ENCODE assay signal across 21 cellular contexts in the genomic region with DNA sequence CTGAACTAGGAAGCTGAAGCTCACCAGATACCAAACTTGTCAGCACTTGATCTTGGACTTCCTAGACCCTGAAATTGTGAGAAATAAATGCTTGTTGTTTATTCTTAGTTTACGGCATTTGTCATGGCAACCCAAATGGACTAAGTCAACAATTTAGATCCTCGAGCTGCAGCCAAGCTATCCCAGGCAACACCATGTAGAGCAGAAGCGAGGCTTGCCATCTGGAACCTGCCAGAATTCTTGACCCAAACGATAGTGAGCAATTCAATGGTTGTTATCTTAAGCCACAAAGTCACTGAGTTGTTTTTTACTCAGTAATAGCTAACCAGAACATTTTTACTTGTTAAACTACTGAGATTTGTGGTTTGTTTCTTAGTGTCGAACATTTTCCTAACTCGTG.
"Had no signal": no experiment of that assay in that cellular context is flagged by ENCODE, and none has a peak within 500 bp of the region (broad histone marks: within the 10 kb centered on the region; RNA-seq: fewer than 3 reads in every experiment).

No MANE protein-coding gene starts in this region.

- H3K27ac Mint-ChIP-seq: effector memory CD8-positive, alpha-beta T cell; naive thymus-derived CD4-positive, alpha-beta T cell; nephron progenitor cell; type B pancreatic cell had no signal

- H3K9me3 Mint-ChIP-seq: nephron progenitor cell, type B pancreatic cell had no signal

- H3K4me1 ChIP-seq: esophagus muscularis mucosa, gastroesophageal sphincter, parathyroid adenoma, prostate gland had no signal

- H3K4me1 Mint-ChIP-seq: central memory CD8-positive, alpha-beta T cell; naive thymus-derived CD4-positive, alpha-beta T cell; nephron progenitor cell had no signal

- DNase-seq: effector memory CD8-positive, alpha-beta T cell; foreskin fibroblast; kidney; mammary epithelial cell; midbrain; naive thymus-derived CD4-positive, alpha-beta T cell; nephron progenitor cell; small intestine; stimulated activated CD4-positive, alpha-beta T cell treated with anti-CD3 and anti-CD28 coated beads, Interleukin-12 subunit alpha, Interleukin-12 subunit beta, amount 100 ng/mL, for 4 hours; stimulated activated naive CD4-positive, alpha-beta T cell; stomach; substantia nigra had no signal

- H3K79me2 ChIP-seq: parathyroid adenoma had no signal

- H3K27me3 Mint-ChIP-seq: central memory CD8-positive, alpha-beta T cell; effector memory CD8-positive, alpha-beta T cell; naive thymus-derived CD4-positive, alpha-beta T cell had no signal

- H3K9me3 ChIP-seq: esophagus muscularis mucosa, gastroesophageal sphincter, prostate gland, stomach, thoracic aorta had no signal

- H3K4me3 Mint-ChIP-seq: central memory CD8-positive, alpha-beta T cell; effector memory CD8-positive, alpha-beta T cell; naive thymus-derived CD4-positive, alpha-beta T cell; nephron progenitor cell; type B pancreatic cell had no signal

- H3K36me3 Mint-ChIP-seq: type B pancreatic cell had no signal

- H2AFZ ChIP-seq: parathyroid adenoma had no signal

- H3K27me3 ChIP-seq: esophagus muscularis mucosa, gastroesophageal sphincter, stomach had no signal

- H3K36me3 ChIP-seq: esophagus muscularis mucosa, gastroesophageal sphincter, prostate gland, stomach, thoracic aorta had no signal

- ATAC-seq: effector memory CD8-positive, alpha-beta T cell; gastroesophageal sphincter; left lobe of liver; naive thymus-derived CD4-positive, alpha-beta T cell had no signal

- H3K4me3 ChIP-seq: esophagus muscularis mucosa, gastroesophageal sphincter, prostate gland, stomach, thoracic aorta had no signal

- H3K27ac ChIP-seq: epithelial cell of prostate, esophagus muscularis mucosa, gastroesophageal sphincter, parathyroid adenoma, prostate gland, stomach, thoracic aorta had no signal
